ENCODE assay signal across 26 cellular contexts in genomic region chr11:130588471-130588870, GRCh38.
"Had no signal": no experiment of that assay in that cellular context is flagged by ENCODE, and none has a peak within 500 bp of the region (broad histone marks: within the 10 kb centered on the region; RNA-seq: fewer than 3 reads in every experiment).

No MANE protein-coding gene starts in this region.

- H3K4me1 Mint-ChIP-seq: activated CD4-positive, alpha-beta T cell treated with anti-CD3 and anti-CD28 coated beads, Interleukin-2, amount 10 ng/mL, durations not matched to agents 7 days and 5 days; activated CD8-positive, alpha-beta memory T cell treated with anti-CD3 and anti-CD28 coated beads, Interleukin-2, amount 10 ng/mL, durations not matched to agents 7 days and 5 days; activated naive CD4-positive, alpha-beta T cell treated with anti-CD3 and anti-CD28 coated beads, Interleukin-2, amount 10 ng/mL, durations not matched to agents 7 days and 5 days; mesothelial cell of epicardium; T-cell had no signal

- H3K27me3 ChIP-seq: ascending aorta, left lung, neutrophil, pancreas, thyroid gland, upper lobe of right lung had no signal

- DNase-seq: activated CD4-positive, alpha-beta T cell treated with anti-CD3 and anti-CD28 coated beads, Interleukin-2, amount 10 ng/mL, durations not matched to agents 7 days and 5 days; activated CD4-positive, CD25-positive, alpha-beta regulatory T cell treated with anti-CD3 and anti-CD28 coated beads, Interleukin-2, amount 50 U/mL, for 72 hours; activated CD8-positive, alpha-beta memory T cell treated with anti-CD3 and anti-CD28 coated beads, Interleukin-2, amount 10 ng/mL, durations not matched to agents 7 days and 5 days; activated CD8-positive, alpha-beta T cell treated with anti-CD3 and anti-CD28 coated beads for 36 hours; activated effector memory CD4-positive, alpha-beta T cell treated with anti-CD3 and anti-CD28 coated beads, Interleukin-2, amount 50 U/mL, for 16 hours; activated naive CD4-positive, alpha-beta T cell treated with anti-CD3 and anti-CD28 coated beads, Interleukin-2, amount 10 ng/mL, durations not matched to agents 7 days and 5 days; activated T-cell treated with anti-CD3 and anti-CD28 coated beads for 4 hours; kidney; left lung; pancreas; psoas muscle; right cardiac atrium; stimulated activated CD4-positive, alpha-beta T cell treated with anti-CD3 and anti-CD28 coated beads, Interleukin-12 subunit alpha, Interleukin-12 subunit beta, amount 100 ng/mL, for 4 hours; substantia nigra; T-cell; thyroid gland; upper lobe of right lung; WERI-Rb-1 had no signal

- H3K4me1 ChIP-seq: left lung, pancreas, psoas muscle, upper lobe of right lung had no signal

- H3K27ac ChIP-seq: ascending aorta, left lung, neutrophil, pancreas, psoas muscle, thyroid gland, upper lobe of right lung, WERI-Rb-1 had no signal

- H3K27ac Mint-ChIP-seq: activated CD4-positive, alpha-beta T cell treated with anti-CD3 and anti-CD28 coated beads, Interleukin-2, amount 10 ng/mL, durations not matched to agents 7 days and 5 days; activated CD8-positive, alpha-beta memory T cell treated with anti-CD3 and anti-CD28 coated beads, Interleukin-2, amount 10 ng/mL, durations not matched to agents 7 days and 5 days; activated CD8-positive, alpha-beta T cell treated with anti-CD3 and anti-CD28 coated beads for 36 hours; activated naive CD4-positive, alpha-beta T cell treated with anti-CD3 and anti-CD28 coated beads, Interleukin-2, amount 10 ng/mL, durations not matched to agents 7 days and 5 days; mesothelial cell of epicardium; natural killer cell treated with Interleukin-12 subunit alpha and Interleukin-12 subunit beta and Interleukin-15 and Interleukin-18, amount 100 ng/mL, for 72 hours; stimulated activated naive CD8-positive, alpha-beta T cell treated with anti-CD3 and anti-CD28 coated beads, Interleukin-15, Interleukin-2, amounts not matched to agents 100 ng/mL and 50 ng/mL, for 24 hours; T-cell; T-helper 2 cell treated with Interferon-gamma antibody and Interleukin-4, amounts not matched to agents 5 μg/mL and 100 μg/mL, for 36 hours had no signal

- H3K4me3 Mint-ChIP-seq: activated CD4-positive, alpha-beta T cell treated with anti-CD3 and anti-CD28 coated beads, Interleukin-2, amount 10 ng/mL, durations not matched to agents 7 days and 5 days; activated CD8-positive, alpha-beta memory T cell treated with anti-CD3 and anti-CD28 coated beads, Interleukin-2, amount 10 ng/mL, durations not matched to agents 7 days and 5 days; activated CD8-positive, alpha-beta T cell treated with anti-CD3 and anti-CD28 coated beads for 36 hours; activated naive CD4-positive, alpha-beta T cell treated with anti-CD3 and anti-CD28 coated beads, Interleukin-2, amount 10 ng/mL, durations not matched to agents 7 days and 5 days; mesothelial cell of epicardium; natural killer cell treated with Interleukin-12 subunit alpha and Interleukin-12 subunit beta and Interleukin-15 and Interleukin-18, amount 100 ng/mL, for 72 hours; stimulated activated naive CD8-positive, alpha-beta T cell treated with anti-CD3 and anti-CD28 coated beads, Interleukin-15, Interleukin-2, amounts not matched to agents 100 ng/mL and 50 ng/mL, for 24 hours; T-cell; T-helper 2 cell treated with Interferon-gamma antibody and Interleukin-4, amounts not matched to agents 5 μg/mL and 100 μg/mL, for 36 hours had no signal

- FAIRE-seq: kidney, pancreas, TTC549 had no signal

- H3K36me3 ChIP-seq: ascending aorta, left lung, neutrophil, pancreas, thyroid gland, upper lobe of right lung, WERI-Rb-1 had no signal

- H3K4me3 ChIP-seq: ascending aorta, left lung, lung, pancreas, psoas muscle, thyroid gland, upper lobe of right lung had no signal

- H3K9me3 Mint-ChIP-seq: activated CD4-positive, alpha-beta T cell treated with anti-CD3 and anti-CD28 coated beads, Interleukin-2, amount 10 ng/mL, durations not matched to agents 7 days and 5 days; activated CD8-positive, alpha-beta T cell treated with anti-CD3 and anti-CD28 coated beads for 36 hours; activated naive CD4-positive, alpha-beta T cell treated with anti-CD3 and anti-CD28 coated beads, Interleukin-2, amount 10 ng/mL, durations not matched to agents 7 days and 5 days; natural killer cell treated with Interleukin-12 subunit alpha and Interleukin-12 subunit beta and Interleukin-15 and Interleukin-18, amount 100 ng/mL, for 72 hours; stimulated activated naive CD8-positive, alpha-beta T cell treated with anti-CD3 and anti-CD28 coated beads, Interleukin-15, Interleukin-2, amounts not matched to agents 100 ng/mL and 50 ng/mL, for 24 hours; T-cell; T-helper 2 cell treated with Interferon-gamma antibody and Interleukin-4, amounts not matched to agents 5 μg/mL and 100 μg/mL, for 36 hours had no signal

- H3K36me3 Mint-ChIP-seq: activated CD8-positive, alpha-beta memory T cell treated with anti-CD3 and anti-CD28 coated beads, Interleukin-2, amount 10 ng/mL, durations not matched to agents 7 days and 5 days; activated naive CD4-positive, alpha-beta T cell treated with anti-CD3 and anti-CD28 coated beads, Interleukin-2, amount 10 ng/mL, durations not matched to agents 7 days and 5 days; mesothelial cell of epicardium; natural killer cell treated with Interleukin-12 subunit alpha and Interleukin-12 subunit beta and Interleukin-15 and Interleukin-18, amount 100 ng/mL, for 72 hours; T-cell had no signal

- H3K9me3 ChIP-seq: ascending aorta, neutrophil, pancreas, psoas muscle, thyroid gland, upper lobe of right lung had no signal
